Comparison of ENCODE assay signal across 9 cellular contexts in the genomic region with DNA sequence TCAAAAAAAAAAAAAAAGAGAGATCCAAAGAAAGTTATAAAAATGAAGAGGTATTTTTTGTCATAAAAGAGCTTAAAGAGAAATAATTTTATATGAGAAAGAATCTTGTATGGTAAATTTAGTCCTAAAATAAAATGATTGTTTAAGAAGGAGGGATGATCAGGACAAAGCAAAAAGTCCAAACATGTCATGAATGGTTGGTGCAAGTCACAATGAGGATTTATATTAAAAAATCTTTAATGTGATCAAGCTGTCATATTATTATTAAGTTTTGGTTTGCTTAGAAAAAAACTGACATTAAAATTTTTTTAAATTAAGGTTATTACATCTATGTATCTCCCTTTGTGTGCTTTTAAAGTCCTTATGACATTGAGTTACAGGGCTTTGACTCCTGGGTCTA.
"Had no signal": no experiment of that assay in that cellular context is flagged by ENCODE, and none has a peak within 500 bp of the region (broad histone marks: within the 10 kb centered on the region; RNA-seq: fewer than 3 reads in every experiment).

No MANE protein-coding gene starts in this region.

- H3K4me3 ChIP-seq: HAP-1 had no signal

- H3K36me3 ChIP-seq: HAP-1 had no signal

- ATAC-seq: HCT116, HepG2 had no signal

- DNase-seq: GOT3, H7, Karpas-422, KBM-7 had no signal

- H3K27ac ChIP-seq: HL-60, KMS-11 had no signal

- H3K4me1 ChIP-seq: HAP-1 had no signal
